Comparison of ENCODE assay signal across 9 cellular contexts in the genomic region with DNA sequence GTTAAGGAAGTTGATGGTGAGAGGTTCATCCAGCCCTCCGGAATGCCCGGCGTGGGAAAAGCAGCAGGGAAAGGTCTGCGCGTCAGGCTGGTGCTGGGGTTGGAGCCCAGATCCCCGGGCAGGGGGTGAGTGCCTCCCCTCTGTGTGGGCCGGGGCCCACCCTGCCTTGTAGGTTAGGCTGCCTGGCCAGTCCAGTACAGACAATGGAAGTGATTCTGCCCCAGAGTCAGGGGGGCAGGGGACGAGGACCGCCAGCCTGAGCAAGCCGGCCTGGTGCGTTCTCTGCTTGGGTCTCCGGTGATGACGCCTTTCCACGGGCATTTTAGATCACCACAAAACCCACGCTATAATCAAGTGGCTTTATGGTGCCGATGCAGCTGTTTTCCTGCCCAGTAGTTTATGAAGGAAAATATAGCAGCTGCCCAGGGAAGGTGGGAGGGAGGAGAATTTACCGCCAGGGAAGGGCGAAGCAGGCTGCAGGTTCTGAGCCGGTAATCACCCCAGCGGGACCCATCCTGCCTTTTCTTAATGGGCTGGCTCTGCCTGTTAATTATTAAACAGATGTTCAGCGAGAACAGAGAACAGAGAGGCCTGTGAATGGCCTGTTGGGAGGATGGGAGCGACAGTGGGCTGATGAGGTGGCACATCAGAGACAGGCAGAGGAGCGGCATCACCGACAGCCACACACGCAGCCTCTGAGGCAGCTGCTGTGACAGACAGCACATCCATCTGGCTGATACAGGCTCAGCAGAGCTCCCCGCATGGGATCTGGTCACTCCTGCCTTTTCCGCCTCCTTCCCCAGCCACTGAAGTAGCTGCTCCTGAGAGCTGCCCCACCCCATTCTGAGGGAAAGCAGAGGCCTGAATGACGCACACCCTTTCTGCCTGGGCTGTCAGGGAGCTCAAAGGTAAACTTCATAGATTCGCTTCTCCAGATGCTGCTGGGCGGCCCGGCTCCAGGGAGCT. TPM values are rescaled to one million over a fixed set of nuclear protein-coding genes. Genes with fewer than 3 reads are reported as not detected.
A peak's percentile ranks its signal among the peaks of the same experiment; 100 is the strongest.
DNase-seq lines count a peak whose midpoint lies in the region; FAIRE-seq and TF ChIP-seq lines count a peak whose summit lies in the region.
"Had no signal": no experiment of that assay in that cellular context is flagged by ENCODE, and none has a peak within 500 bp of the region (broad histone marks: within the 10 kb centered on the region; RNA-seq: fewer than 3 reads in every experiment).

No MANE protein-coding gene starts in this region.

- H3K9me3 ChIP-seq in H1 (ENCODE audit: insufficient read depth in 2 of 2, low read depth in 1 of 2, low read length in 1 of 2) (no peaks in the 10 kb centered on the region), breast epithelium (no peaks in the 10 kb centered on the region)
- H3K9me3 ChIP-seq: gastroesophageal sphincter had no signal

- no peak overlapping the region for H2AK5ac ChIP-seq in H1 (ENCODE audit: low read depth, low read length)

- H3K4me1 Mint-ChIP-seq in nephron, result peaks cover 36% of the 10 kb centered on the region

- no peaks in the 10 kb centered on the region for H3K79me2 ChIP-seq in H1 (ENCODE audit: control insufficient read depth in 1 of 2, insufficient read depth in 2 of 2, low read length in 2 of 2)

- H3K4me1 ChIP-seq in H1 (replicated peaks in 1 of 4; ENCODE audit: control insufficient read depth in 3 of 4, insufficient read depth in 4 of 4, low read length in 3 of 4), result peaks cover 0 to 18% (median 15%) of the 10 kb centered on the region in 4 experiments; a peak in 6 of 7 replicates
- peaks cover 0 to 16% of the 10 kb centered on the region in 2 donors for H3K4me1 ChIP-seq in breast epithelium
- H3K4me1 ChIP-seq: gastroesophageal sphincter had no signal

- H3K4ac ChIP-seq in H1 (replicated peaks; ENCODE audit: insufficient read length, low read depth, low read length), result no peak overlapping the region

- H4K91ac ChIP-seq in H1 (replicated peaks; ENCODE audit: insufficient read length, low read length), result no peak overlapping the region

- no peak overlapping the region for H3K14ac ChIP-seq in H1 (ENCODE audit: insufficient read length)

- no peaks in the 10 kb centered on the region for H3K23me2 ChIP-seq in H1 (ENCODE audit: low read depth, low read length)

- no peaks in the 10 kb centered on the region for H3K36me3 ChIP-seq in H1 (ENCODE audit: control insufficient read depth in 2 of 4, insufficient read depth in 4 of 4, low read length in 3 of 4)
- H3K36me3 ChIP-seq in breast epithelium, result no peaks in the 10 kb centered on the region

- intact Hi-C loops in breast epithelium (cut with DNase I; ENCODE audit: low total_unique reads), result no loop called here

- peak overlapping the region; percentile 31 for H4K5ac ChIP-seq in H1 (ENCODE audit: insufficient read length, low read depth, low read length)

- H3K18ac ChIP-seq in H1 (ENCODE audit: extremely low read depth, low read length), result peak overlapping the region; percentile 63

- H3K27ac Mint-ChIP-seq in nephron, result peak overlapping the region; percentile 65 to 94 (median 82)

- TF ChIP-seq CTCF in H1 (IDR thresholded peaks at IDR 0.05; ENCODE audit: control extremely low read depth in 1 of 3, insufficient read depth in 1 of 3, low read depth in 1 of 3, low read length in 3 of 3) (no peak), nephron (IDR thresholded peaks at IDR 0.05; ENCODE audit: unreplicated experiment in 3 of 3) (no peak), breast epithelium (IDR thresholded peaks at IDR 0.05) (no peak)

- H3K36me3 Mint-ChIP-seq in nephron (ENCODE audit: low read depth), result no peaks in the 10 kb centered on the region

- peak overlapping the region in 2 of 3 experiments; percentile 53 to 64 for H3K4me3 Mint-ChIP-seq in nephron

- H3K9ac ChIP-seq in H1 (replicated peaks in 1 of 4; ENCODE audit: extremely low read depth in 1 of 4, low read depth in 3 of 4, low read length in 3 of 4), result no peak overlapping the region; a peak in 1 of 7 replicates

- TF ChIP-seq EP300 in H1 (IDR thresholded peaks at IDR 0.05; ENCODE audit: borderline replicate concordance in 1 of 2, low read depth in 2 of 2, low read length in 2 of 2), result no peak

- peaks cover 3% of the 10 kb centered on the region for H3K27me3 Mint-ChIP-seq in nephron (ENCODE audit: low read depth)

- H2AFZ ChIP-seq in H1 (ENCODE audit: low read length), result no peak overlapping the region

- H3K4me2 ChIP-seq in H1 (ENCODE audit: insufficient read depth in 1 of 2, low read depth in 2 of 2, low read length in 2 of 2), result peak overlapping the region; percentile 29 to 35; a peak in 3 of 4 replicates

- H3K4me3 ChIP-seq in H1 (ENCODE audit: extremely low read depth in 1 of 4, insufficient read depth in 2 of 4, low read depth in 3 of 4, low read length in 4 of 4) (no peak overlapping the region), breast epithelium (no peak overlapping the region)
- H3K4me3 ChIP-seq: gastroesophageal sphincter had no signal

- peak overlapping the region; percentile 13 for H2BK120ac ChIP-seq in H1 (replicated peaks; ENCODE audit: low read depth, low read length)

- H2BK15ac ChIP-seq in H1 (ENCODE audit: low read length), result 0 out of 2 replicates have a peak overlapping the region, but pooled peaks have one; percentile 61

- H4K20me1 ChIP-seq in H1 (replicated peaks in 1 of 2; ENCODE audit: control insufficient read depth in 1 of 2, insufficient read depth in 2 of 2, low read length in 2 of 2), result no peaks in the 10 kb centered on the region

- H2BK5ac ChIP-seq in H1 (ENCODE audit: low read depth, low read length), result 0 out of 2 replicates have a peak overlapping the region, but pooled peaks have one; percentile 18

- no peak overlapping the region for H3K23ac ChIP-seq in H1 (ENCODE audit: insufficient read length)

- no peaks in the 10 kb centered on the region for H3K27me3 ChIP-seq in H1 (replicated peaks in 1 of 4; ENCODE audit: control insufficient read depth in 3 of 4, extremely low read depth in 1 of 4, insufficient read depth in 3 of 4, low read length in 3 of 4)
- H3K27me3 ChIP-seq in breast epithelium, result no peaks in the 10 kb centered on the region
- H3K27me3 ChIP-seq: gastroesophageal sphincter had no signal

- H2BK20ac ChIP-seq in H1 (ENCODE audit: low read length), result peak overlapping the region; percentile 95; the same call in 1 of the 2 replicates

- no peak overlapping the region for H3K27ac ChIP-seq in H1 (ENCODE audit: low read depth, low read length)
- H3K27ac ChIP-seq in breast epithelium, result no peak overlapping the region
- H3K27ac ChIP-seq: gastroesophageal sphincter had no signal

- H4K8ac ChIP-seq in H1 (ENCODE audit: extremely low read depth, insufficient read depth, low read length), result no peak overlapping the region; the same call in 1 of the 2 replicates

- CTCF ChIA-PET in H1 (lab: Charles Lee; ENCODE audit: partially characterized antibody), result interaction anchor here (0.9 to 3.4 kb wide), 6 partner anchors 9 to 542 kb away, joined by 3 to 23 read pairs (median 4); no protein-coding TSS in a partner anchor

- DNase-seq in COR-L47 (lab: John Stamatoyannopoulos, UW) (peak; percentile 85), NCI-H2227 treated with DMSO at 0.1 percent for 48 hours (lab: John Stamatoyannopoulos, UW) (peak; percentile 71), H1 (ENCODE audit: low read depth in 1 of 2, low spot score in 2 of 2) (peak in 1 of 2 experiments; percentile 68), breast epithelium (ENCODE audit: low spot score in 2 of 2) (no peak)
- no peak for DNase-seq in activated CD4-positive, CD25-positive, alpha-beta regulatory T cell (lab: John Stamatoyannopoulos, UW)
- DNase-seq in activated T-cell treated with anti-CD3 and anti-CD28 coated beads, Interleukin-2, amount 50 U/mL, for 1 hour, result no peak
- no peak for DNase-seq in stimulated activated CD4-positive, alpha-beta T cell treated with anti-CD3 and anti-CD28 coated beads, Interleukin-2, amount 100 ng/mL, for 24 hours

- 68% methylated on average over 30 of the region's 31 CpGs; no CpG with 5 or more reads in 1 of the 2 experiments for WGBS in H1 (ENCODE audit: extremely low coverage in 1 of 2, insufficient coverage in 1 of 2, insufficient read length in 1 of 2, insufficient replicate concordance in 2 of 2, low coverage in 1 of 2, low lambda C conversion rate in 2 of 2, missing lambda C conversion rate in 1 of 2), 2 experiments

- TF ChIP-seq RAD21 in H1 (IDR thresholded peaks at IDR 0.05 in 1 of 2, conservative IDR thresholded peaks at IDR 0.05 in 1 of 2; ENCODE audit: low read depth in 2 of 2, low read length in 2 of 2), result no peak

- H3K79me1 ChIP-seq in H1 (ENCODE audit: low read depth, low read length), result no peaks in the 10 kb centered on the region

- no peaks in the 10 kb centered on the region for H3K9me3 Mint-ChIP-seq in nephron

- no peak for FAIRE-seq in H1 (lab: Jason Lieb, UNC)

- H2BK12ac ChIP-seq in H1 (ENCODE audit: low read depth, low read length), result 0 out of 2 replicates have a peak overlapping the region, but pooled peaks have one; percentile 23

- TF ChIP-seq POLR2A in H1 (IDR thresholded peaks at IDR 0.05; ENCODE audit: control extremely low read depth in 1 of 2, low read depth in 2 of 2, low read length in 2 of 2) (no peak), breast epithelium (IDR thresholded peaks at IDR 0.05) (no peak)

- POLR2A ChIA-PET in H1 (lab: Charles Lee; ENCODE audit: partially characterized antibody), result interaction anchor here (0.6 to 2.2 kb wide), 4 partner anchors 13 to 30 kb away, joined by 3 to 7 read pairs (median 4); no protein-coding TSS in a partner anchor

- H3K56ac ChIP-seq in H1 (replicated peaks; ENCODE audit: insufficient read length, low read depth, low read length), result no peak overlapping the region

TF ChIP-seq in H1, 55 proteins besides CTCF, POLR2A, EP300 and RAD21:
- TF ChIP-seq GABPA (IDR thresholded peaks at IDR 0.05; ENCODE audit: borderline replicate concordance, insufficient read depth, low read length) (no peak), ASH2L (IDR thresholded peaks at IDR 0.05; ENCODE audit: low read length) (peak; percentile 30), SP1 (IDR thresholded peaks at IDR 0.05; ENCODE audit: low read depth, low read length) (no peak), CBX8 (IDR thresholded peaks at IDR 0.05; ENCODE audit: borderline replicate concordance, low read depth, low read length) (no peak), SIN3A (conservative IDR thresholded peaks at IDR 0.05 in 1 of 2, IDR thresholded peaks at IDR 0.05 in 1 of 2; ENCODE audit: low read depth in 1 of 2, low read length in 2 of 2) (peak in 1 of 2 experiments; percentile 79; a peak in 2 of 4 replicates)
TF ChIP-seq in H1: peak in this region for 2.

RNA-seq across cellular contexts. Expression of a gene that starts 35.2 kb away (rescaled TPM):
- 24.0 and 27.2 TPM in 2 replicates for total RNA-seq in H1 (2021; fragmentation: NEBNext Ultra II Directional; extraction: Animal tissue kit (Norgen Biotek cat#: 25700))
- 27.7 and 28.1 TPM in 2 replicates for polyA plus RNA-seq in H1 (2011; rRNA removed)
- 35.9 TPM for polyA plus RNA-seq in H1 (2011; cell fraction: cytosol; rRNA removed)
- 45.8 TPM for polyA plus RNA-seq in H1 (2011; cell fraction: nucleus; rRNA removed)
- polyA plus RNA-seq in H1 (2012, experiment 1 of 2), result 21.0 to 34.8 TPM (median 31.0 TPM) in 4 replicates
- polyA plus RNA-seq in H1 (2012, experiment 2 of 2), result 18.8 TPM
- polyA plus RNA-seq in H1 (2013, experiment 1 of 2), result 16.2 TPM
- 14.6 TPM for polyA plus RNA-seq in H1 (2013, experiment 2 of 2)
- 28.8 and 37.6 TPM in 2 replicates for polyA minus RNA-seq in H1 (2011; rRNA and poly(A)+ RNA removed)
- 12.6 TPM for polyA minus RNA-seq in H1 (2011; cell fraction: cytosol; rRNA and poly(A)+ RNA removed)
- polyA minus RNA-seq in H1 (2011; cell fraction: nucleus; rRNA and poly(A)+ RNA removed), result 26.3 TPM
- 10 to 100 TPM; 14.6 to 33.1 (median 16.4) TPM for total RNA-seq in breast epithelium

Comparison
In these comparisons a context has a peak if more than half of its experiments do, and no peak if none do; other contexts are left out.
1. DNase-seq: peak in COR-L47 (single experiment) and NCI-H2227 treated with DMSO at 0.1 percent for 48 hours (single experiment); none in activated CD4-positive, CD25-positive, alpha-beta regulatory T cell (0 of 4), breast epithelium (0 of 2), activated T-cell treated with anti-CD3 and anti-CD28 coated beads, Interleukin-2, amount 50 U/mL, for 1 hour (single experiment) and stimulated activated CD4-positive, alpha-beta T cell treated with anti-CD3 and anti-CD28 coated beads, Interleukin-2, amount 100 ng/mL, for 24 hours (0 of 2).